ENCODE assay signal across 23 cellular contexts in genomic region chr2:158914066-158914465, GRCh38. TPM values are rescaled to one million over a fixed set of nuclear protein-coding genes. Genes with fewer than 3 reads are reported as not detected.
"Had no signal": no experiment of that assay in that cellular context is flagged by ENCODE, and none has a peak within 500 bp of the region (broad histone marks: within the 10 kb centered on the region; RNA-seq: fewer than 3 reads in every experiment).

No MANE protein-coding gene starts in this region.

- H3K27ac ChIP-seq: brain microvascular endothelial cell, cardiac muscle cell, Peyer's patch had no signal

- H3K4me1 ChIP-seq: Peyer's patch had no signal

- H3K4me3 Mint-ChIP-seq: activated B cell treated with CpG ODN at 0.5 μM for 24 hours; activated CD4-positive, alpha-beta T cell treated with anti-CD3 and anti-CD28 coated beads, Interleukin-2, amount 10 ng/mL, durations not matched to agents 24 days and 14 days; activated naive CD8-positive, alpha-beta T cell; activated T-cell treated with anti-CD3 and anti-CD28 coated beads, Interleukin-2, amount 50 U/mL, for 4 hours; T-helper 17 cell had no signal

- H3K9me3 ChIP-seq: Peyer's patch had no signal

- H3K27ac Mint-ChIP-seq: activated B cell treated with CpG ODN at 0.5 μM for 24 hours; activated CD4-positive, alpha-beta T cell treated with anti-CD3 and anti-CD28 coated beads, Interleukin-2, amount 10 ng/mL, durations not matched to agents 24 days and 14 days; activated naive CD8-positive, alpha-beta T cell; T-helper 17 cell had no signal

- H3K36me3 Mint-ChIP-seq: activated naive CD8-positive, alpha-beta T cell had no signal

- DNase-seq: activated B cell treated with CpG ODN at 0.5 μM for 24 hours; activated CD4-positive, alpha-beta T cell treated with anti-CD3 and anti-CD28 coated beads for 1 hour; activated CD4-positive, alpha-beta T cell treated with anti-CD3 and anti-CD28 coated beads, Interleukin-2, amount 10 ng/mL, durations not matched to agents 24 days and 14 days; activated CD4-positive, alpha-beta T cell treated with anti-CD3 and anti-CD28 coated beads, Interleukin-2, amount 50 U/mL, for 48 hours; activated effector memory CD4-positive, alpha-beta T cell treated with anti-CD3 and anti-CD28 coated beads, Interleukin-2, amount 50 U/mL, for 16 hours; activated naive CD4-positive, alpha-beta T cell treated with Interleukin-2 at 50 U/mL for 16 hours; activated T-cell treated with anti-CD3 and anti-CD28 coated beads, Interleukin-2, amount 50 U/mL, for 4 hours; amygdala; Karpas-422; MM.1S; NCI-H1105; NCI-H1436; NCI-H1694 treated with DMSO at 0.1 percent for 48 hours; NCI-H2029 treated with DMSO at 0.1 percent for 48 hours; NCI-H345; NCI-H510A treated with DMSO at 0.1 percent for 48 hours; Peyer's patch; SHP77; T-helper 17 cell; T-helper 9 cell had no signal

- ATAC-seq: activated T-cell treated with anti-CD3 and anti-CD28 coated beads, Interleukin-2, amount 50 U/mL, for 4 hours; T-helper 17 cell had no signal

- H3K9me3 Mint-ChIP-seq: activated B cell treated with CpG ODN at 0.5 μM for 24 hours; activated CD4-positive, alpha-beta T cell treated with anti-CD3 and anti-CD28 coated beads, Interleukin-2, amount 10 ng/mL, durations not matched to agents 24 days and 14 days; activated T-cell treated with anti-CD3 and anti-CD28 coated beads, Interleukin-2, amount 50 U/mL, for 4 hours had no signal

- H3K27me3 ChIP-seq: brain microvascular endothelial cell, cardiac muscle cell, Peyer's patch had no signal

- H3K36me3 ChIP-seq: brain microvascular endothelial cell, cardiac muscle cell, Peyer's patch had no signal

- H3K27me3 Mint-ChIP-seq: activated B cell treated with CpG ODN at 0.5 μM for 24 hours; activated naive CD8-positive, alpha-beta T cell had no signal

- H3K4me1 Mint-ChIP-seq: activated B cell treated with CpG ODN at 0.5 μM for 24 hours; activated CD4-positive, alpha-beta T cell treated with anti-CD3 and anti-CD28 coated beads, Interleukin-2, amount 10 ng/mL, durations not matched to agents 24 days and 14 days; T-helper 17 cell had no signal

- H3K4me3 ChIP-seq: cardiac muscle cell, Peyer's patch had no signal

RNA-seq across cellular contexts. Expression of gene TANC1, which starts 54.4 kb away (rescaled TPM):
- total RNA-seq: activated B cell treated with CpG ODN at 0.5 μM for 24 hours had no signal
